24 cellular contexts compared by ENCODE assay signal in genomic region chr2:29072971-29073725, GRCh38. TPM values are rescaled to one million over a fixed set of nuclear protein-coding genes. Genes with fewer than 3 reads are reported as not detected.
"Had no signal": no experiment of that assay in that cellular context is flagged by ENCODE, and none has a peak within 500 bp of the region (broad histone marks: within the 10 kb centered on the region; RNA-seq: fewer than 3 reads in every experiment).

No MANE protein-coding gene starts in this region.

- H3K4me3 ChIP-seq: ascending aorta, body of pancreas, MG63, SK-N-MC had no signal

- H3K27ac ChIP-seq: ascending aorta, body of pancreas, SK-N-MC had no signal

- H3K27me3 ChIP-seq: ascending aorta, body of pancreas, MG63 had no signal

- H3K36me3 ChIP-seq: ascending aorta, MG63 had no signal

- ATAC-seq: activated CD4-positive, alpha-beta T cell treated with anti-CD3 and anti-CD28 coated beads for 36 hours; activated CD8-positive, alpha-beta T cell treated with anti-CD3 and anti-CD28 coated beads, Interleukin-2, amount 10 ng/mL, durations not matched to agents 7 days and 5 days; activated naive CD4-positive, alpha-beta T cell treated with anti-CD3 and anti-CD28 coated beads, Interleukin-2, amount 50 U/mL, for 72 hours; activated naive CD8-positive, alpha-beta T cell treated with anti-CD3 and anti-CD28 coated beads, Interleukin-2, amount 50 U/mL, for 24 hours; body of pancreas; Panc1; Right ventricle myocardium inferior; T-cell had no signal

- DNase-seq: activated CD4-positive, alpha-beta T cell treated with anti-CD3 and anti-CD28 coated beads for 36 hours; activated CD8-positive, alpha-beta T cell treated with anti-CD3 and anti-CD28 coated beads, Interleukin-2, amount 10 ng/mL, durations not matched to agents 7 days and 5 days; activated naive CD8-positive, alpha-beta T cell treated with anti-CD3 and anti-CD28 coated beads, Interleukin-2, amount 50 U/mL, for 24 hours; amniotic stem cell; body of pancreas; MG63; NCI-H1092 treated with DMSO at 0.1 percent for 48 hours; NCI-H1417 treated with DMSO at 0.1 percent for 48 hours; NCI-H1694; NCI-H2029; NCI-H2107; NCI-H2171 treated with DMSO at 0.1 percent for 48 hours; NCI-H226; NCI-H69; T-cell; T-helper 2 cell; T1000 had no signal

- H3K4me3 Mint-ChIP-seq: activated CD4-positive, alpha-beta T cell treated with anti-CD3 and anti-CD28 coated beads for 36 hours; activated CD8-positive, alpha-beta T cell treated with anti-CD3 and anti-CD28 coated beads, Interleukin-2, amount 10 ng/mL, durations not matched to agents 7 days and 5 days; activated naive CD8-positive, alpha-beta T cell treated with anti-CD3 and anti-CD28 coated beads, Interleukin-2, amount 50 U/mL, for 24 hours; T-cell had no signal

- H3K27ac Mint-ChIP-seq: activated CD4-positive, alpha-beta T cell treated with anti-CD3 and anti-CD28 coated beads for 36 hours; activated CD8-positive, alpha-beta T cell treated with anti-CD3 and anti-CD28 coated beads, Interleukin-2, amount 10 ng/mL, durations not matched to agents 7 days and 5 days; activated naive CD8-positive, alpha-beta T cell treated with anti-CD3 and anti-CD28 coated beads, Interleukin-2, amount 50 U/mL, for 24 hours; T-cell had no signal

- H3K27me3 Mint-ChIP-seq: activated CD4-positive, alpha-beta T cell treated with anti-CD3 and anti-CD28 coated beads for 36 hours; activated naive CD8-positive, alpha-beta T cell treated with anti-CD3 and anti-CD28 coated beads, Interleukin-2, amount 50 U/mL, for 24 hours; T-cell had no signal

- H3K9me3 Mint-ChIP-seq: activated naive CD4-positive, alpha-beta T cell treated with anti-CD3 and anti-CD28 coated beads, Interleukin-2, amount 50 U/mL, for 72 hours; activated naive CD8-positive, alpha-beta T cell treated with anti-CD3 and anti-CD28 coated beads, Interleukin-2, amount 50 U/mL, for 24 hours had no signal

- H3K4me1 Mint-ChIP-seq: activated CD4-positive, alpha-beta T cell treated with anti-CD3 and anti-CD28 coated beads for 36 hours; activated naive CD8-positive, alpha-beta T cell treated with anti-CD3 and anti-CD28 coated beads, Interleukin-2, amount 50 U/mL, for 24 hours; T-cell had no signal

- H3K4me1 ChIP-seq: ascending aorta, body of pancreas had no signal

- H3K9me3 ChIP-seq: ascending aorta, body of pancreas, MG63 had no signal

- H3K36me3 Mint-ChIP-seq: activated naive CD4-positive, alpha-beta T cell treated with anti-CD3 and anti-CD28 coated beads, Interleukin-2, amount 50 U/mL, for 72 hours; T-cell had no signal

RNA-seq across cellular contexts. Expression of gene PCARE, which starts 1.2 kb away (rescaled TPM):
- total RNA-seq: activated CD4-positive, alpha-beta T cell treated with anti-CD3 and anti-CD28 coated beads for 36 hours; activated CD8-positive, alpha-beta T cell treated with anti-CD3 and anti-CD28 coated beads, Interleukin-2, amount 10 ng/mL, durations not matched to agents 7 days and 5 days; activated naive CD4-positive, alpha-beta T cell treated with anti-CD3 and anti-CD28 coated beads, Interleukin-2, amount 50 U/mL, for 72 hours; ascending aorta; body of pancreas; NCI-H460; OCI-LY7; T-cell had no signal

RNA-seq across cellular contexts. Expression of gene CLIP4, which starts 42.1 kb away (rescaled TPM):
- total RNA-seq: OCI-LY7 had no signal
